14 cellular contexts compared by ENCODE assay signal in the genomic region with DNA sequence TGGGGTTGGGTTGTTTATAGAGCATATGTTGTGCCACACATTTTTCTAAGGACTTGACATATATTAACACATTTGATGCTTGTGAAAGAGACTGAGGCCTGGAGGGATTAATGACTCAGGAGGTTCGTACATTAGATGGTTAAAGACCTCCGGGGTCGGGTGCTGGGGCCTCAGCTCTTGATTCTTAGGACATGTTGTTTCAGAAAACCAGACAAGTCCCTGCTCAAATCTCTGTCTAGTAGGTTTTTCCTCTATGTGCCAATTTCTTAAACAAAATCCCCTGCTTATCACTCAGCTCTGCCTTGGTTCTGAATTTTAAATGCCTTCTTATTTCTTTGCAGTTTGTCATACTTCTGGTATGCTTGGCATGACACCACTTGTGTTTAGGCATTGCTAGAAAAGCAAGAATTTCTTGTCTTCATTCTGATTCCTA. TPM values are rescaled to one million over a fixed set of nuclear protein-coding genes. Genes with fewer than 3 reads are reported as not detected.
DNase-seq lines count a peak whose midpoint lies in the region; ATAC-seq and TF ChIP-seq lines count a peak whose summit lies in the region.
"Had no signal": no experiment of that assay in that cellular context is flagged by ENCODE, and none has a peak within 500 bp of the region (broad histone marks: within the 10 kb centered on the region; RNA-seq: fewer than 3 reads in every experiment).

No MANE protein-coding gene starts in this region.

- peaks cover 8 to 93% (median 30%) of the 10 kb centered on the region in 3 donors for H3K36me3 Mint-ChIP-seq in CD8-positive, alpha-beta memory T cell
- H3K36me3 Mint-ChIP-seq in endodermal cell (ENCODE audit: low read depth), result peaks cover 69% of the 10 kb centered on the region
- H3K36me3 Mint-ChIP-seq in naive thymus-derived CD8-positive, alpha-beta T cell, result peaks cover 5 to 83% (median 34%) of the 10 kb centered on the region in 3 donors

- H3K4me3 ChIP-seq in CD8-positive, alpha-beta memory T cell (ENCODE audit: low read length), result no peak overlapping the region
- H3K4me3 ChIP-seq in RWPE2 (ENCODE audit: severe bottlenecking) (no peak overlapping the region), endodermal cell (ENCODE audit: low read length) (no peak overlapping the region)
- H3K4me3 ChIP-seq: GM23338, uterus had no signal

- WGBS in endodermal cell (ENCODE audit: insufficient coverage in 1 of 2, insufficient read length in 1 of 2), 2 experiments, result 90 to 94% methylated on average over 2 to 3 of the region's 3 CpGs

- H3K9ac ChIP-seq in endodermal cell (ENCODE audit: extremely low read depth, low read length, poor library complexity, severe bottlenecking), result no peak overlapping the region

- H3K27me3 Mint-ChIP-seq in CD8-positive, alpha-beta memory T cell, result no peaks in the 10 kb centered on the region
- no peaks in the 10 kb centered on the region for H3K27me3 Mint-ChIP-seq in endodermal cell (ENCODE audit: insufficient read depth)
- H3K27me3 Mint-ChIP-seq in naive thymus-derived CD8-positive, alpha-beta T cell, result no peaks in the 10 kb centered on the region
- H3K27me3 Mint-ChIP-seq: activated B cell treated with CpG ODN at 0.5 μM for 24 hours had no signal

- CTCF ChIA-PET in CD8-positive, alpha-beta memory T cell (lab: Charles Lee), result interaction anchor here (1.6 to 3.6 kb wide), 3 partner anchors 9 to 104 kb away, joined by 5 to 12 read pairs (median 12); no protein-coding TSS in a partner anchor

- peaks cover 89 to 95% (median 92%) of the 10 kb centered on the region in 3 donors for H3K4me1 Mint-ChIP-seq in CD8-positive, alpha-beta memory T cell
- H3K4me1 Mint-ChIP-seq in endodermal cell, result peaks cover 14% of the 10 kb centered on the region
- peaks cover 50 to 96% (median 91%) of the 10 kb centered on the region in 4 donors for H3K4me1 Mint-ChIP-seq in naive thymus-derived CD8-positive, alpha-beta T cell

- peaks cover 76% of the 10 kb centered on the region for H3K4me1 ChIP-seq in CD8-positive, alpha-beta memory T cell (ENCODE audit: insufficient read depth, low read length)
- H3K4me1 ChIP-seq in RWPE2 (ENCODE audit: insufficient read depth, poor library complexity, severe bottlenecking), result peaks cover 56% of the 10 kb centered on the region
- peaks cover 7% of the 10 kb centered on the region for H3K4me1 ChIP-seq in endodermal cell (ENCODE audit: control insufficient read depth, insufficient read depth, low read length)

- no peak overlapping the region for H3K27ac ChIP-seq in CD8-positive, alpha-beta memory T cell (ENCODE audit: low read depth, low read length)
- peak overlapping the region; percentile 98 for H3K27ac ChIP-seq in RWPE2 (ENCODE audit: poor library complexity, severe bottlenecking)
- H3K27ac ChIP-seq in endodermal cell (ENCODE audit: low read depth, low read length), result no peak overlapping the region
- H3K27ac ChIP-seq: uterus had no signal

- no peak for DNase-seq in CD8-positive, alpha-beta memory T cell
- DNase-seq in RWPE2 (ENCODE audit: low spot score) (no peak), endodermal cell (peak; percentile 19), NCI-H524 (lab: John Stamatoyannopoulos, UW) (no peak), NCI-H69 (lab: John Stamatoyannopoulos, UW) (no peak)
- DNase-seq in naive thymus-derived CD8-positive, alpha-beta T cell, result no peak
- no peak for DNase-seq in activated CD4-positive, CD25-positive, alpha-beta regulatory T cell (lab: John Stamatoyannopoulos, UW)
- no peak for DNase-seq in stimulated activated CD4-positive, alpha-beta T cell treated with anti-CD3 and anti-CD28 coated beads, Interleukin-2, amount 100 ng/mL, for 48 hours
- DNase-seq: activated B cell treated with CpG ODN at 0.5 μM for 24 hours, DMS53, NCI-H1092, occipital lobe, uterus had no signal

- peak overlapping the region in 4 of 7 donors; percentile 0 to 90 (median 22) for H3K4me3 Mint-ChIP-seq in CD8-positive, alpha-beta memory T cell
- H3K4me3 Mint-ChIP-seq in endodermal cell, result no peak overlapping the region
- peak overlapping the region in 2 of 10 donors; percentile 8 to 47 for H3K4me3 Mint-ChIP-seq in naive thymus-derived CD8-positive, alpha-beta T cell
- H3K4me3 Mint-ChIP-seq: activated B cell treated with CpG ODN at 0.5 μM for 24 hours, GM23338 had no signal

- no peaks in the 10 kb centered on the region for H3K9me3 ChIP-seq in CD8-positive, alpha-beta memory T cell (ENCODE audit: low read length)
- no peaks in the 10 kb centered on the region for H3K9me3 ChIP-seq in RWPE2 (ENCODE audit: severe bottlenecking)
- H3K9me3 ChIP-seq in endodermal cell (ENCODE audit: control insufficient read depth, low read length), result no peaks in the 10 kb centered on the region
- H3K9me3 ChIP-seq: uterus had no signal

- H3K9me3 Mint-ChIP-seq in CD8-positive, alpha-beta memory T cell, result no peaks in the 10 kb centered on the region
- no peaks in the 10 kb centered on the region for H3K9me3 Mint-ChIP-seq in endodermal cell
- no peaks in the 10 kb centered on the region for H3K9me3 Mint-ChIP-seq in naive thymus-derived CD8-positive, alpha-beta T cell
- H3K9me3 Mint-ChIP-seq: activated B cell treated with CpG ODN at 0.5 μM for 24 hours, GM23338 had no signal

- peaks cover 32% of the 10 kb centered on the region for H3K36me3 ChIP-seq in CD8-positive, alpha-beta memory T cell (ENCODE audit: insufficient read depth, low read length)
- H3K36me3 ChIP-seq in RWPE2 (ENCODE audit: low read depth) (peaks cover 100% of the 10 kb centered on the region), endodermal cell (ENCODE audit: control insufficient read depth, insufficient read depth, low read length) (peaks cover 80% of the 10 kb centered on the region)
- H3K36me3 ChIP-seq: uterus had no signal

- no peaks in the 10 kb centered on the region for H3K27me3 ChIP-seq in CD8-positive, alpha-beta memory T cell (ENCODE audit: insufficient read depth, low read length, poor library complexity, severe bottlenecking)
- H3K27me3 ChIP-seq in RWPE2 (ENCODE audit: insufficient read depth, poor library complexity, severe bottlenecking) (no peaks in the 10 kb centered on the region), endodermal cell (ENCODE audit: control insufficient read depth, insufficient read depth, low read length, poor library complexity, severe bottlenecking) (no peaks in the 10 kb centered on the region)
- H3K27me3 ChIP-seq: uterus had no signal

- POLR2A ChIA-PET in CD8-positive, alpha-beta memory T cell (lab: Charles Lee), result no interaction called here
- POLR2A ChIA-PET in naive thymus-derived CD8-positive, alpha-beta T cell (lab: Charles Lee), result no interaction called here

- TF ChIP-seq CTCF in RWPE2 (IDR thresholded peaks at IDR 0.05; ENCODE audit: poor library complexity, severe bottlenecking), result no peak
- TF ChIP-seq CTCF in endodermal cell (conservative IDR thresholded peaks at IDR 0.05), result no peak

- peak; percentile 51 for ATAC-seq in RWPE2 (ENCODE audit: low read depth)
- ATAC-seq in naive thymus-derived CD8-positive, alpha-beta T cell, result no peak
- ATAC-seq: GM23338 had no signal

- H3K27ac Mint-ChIP-seq in CD8-positive, alpha-beta memory T cell, result peak overlapping the region; percentile 4 to 97 (median 62)
- H3K27ac Mint-ChIP-seq in endodermal cell, result no peak overlapping the region
- peak overlapping the region; percentile 49 to 95 (median 81) for H3K27ac Mint-ChIP-seq in naive thymus-derived CD8-positive, alpha-beta T cell
- H3K27ac Mint-ChIP-seq: activated B cell treated with CpG ODN at 0.5 μM for 24 hours, GM23338 had no signal

RNA-seq across cellular contexts. Expression of a gene that starts 5.8 kb away (rescaled TPM):
- total RNA-seq in CD8-positive, alpha-beta memory T cell, result 10 to 100 TPM; 92.3 to 93.1 TPM
- 106 TPM for polyA plus RNA-seq in CD8-positive, alpha-beta memory T cell
- total RNA-seq in endodermal cell, result 10 to 100 TPM; 40.5 to 46.3 TPM
- polyA plus RNA-seq in endodermal cell (2013, experiment 1 of 2), result 22.0 TPM
- 18.6 TPM for polyA plus RNA-seq in endodermal cell (2013, experiment 2 of 2)
- 10 to 100 TPM; 37.2 to 38.0 TPM for total RNA-seq in naive thymus-derived CD8-positive, alpha-beta T cell
- 10 to 100 TPM; 67.3 to 68.7 (median 68.6) TPM for polyA plus RNA-seq in naive thymus-derived CD8-positive, alpha-beta T cell

RNA-seq across cellular contexts. Expression of a gene that starts 59.5 kb away (rescaled TPM):
- under 1 TPM; 0.66 to 0.92 TPM for total RNA-seq in CD8-positive, alpha-beta memory T cell
- polyA plus RNA-seq in CD8-positive, alpha-beta memory T cell, result not detected
- under 1 TPM in 1 of 2 donors, not detected in 1; 0.57 TPM for total RNA-seq in endodermal cell
- polyA plus RNA-seq in endodermal cell (2013, experiment 1 of 2), result 0.28 TPM
- 0.12 TPM for polyA plus RNA-seq in endodermal cell (2013, experiment 2 of 2)
- total RNA-seq in naive thymus-derived CD8-positive, alpha-beta T cell, result not detected
- under 1 TPM in 2 of 3 donors, not detected in 1; 0.07 to 0.13 TPM for polyA plus RNA-seq in naive thymus-derived CD8-positive, alpha-beta T cell
- total RNA-seq: activated B cell treated with CpG ODN at 0.5 μM for 24 hours had no signal
